In genomic region chr1:204361341-204361771, GRCh38 we compare ENCODE assay signal across 14 cellular contexts.
"Had no signal": no experiment of that assay in that cellular context is flagged by ENCODE, and none has a peak within 500 bp of the region (broad histone marks: within the 10 kb centered on the region; RNA-seq: fewer than 3 reads in every experiment).

No MANE protein-coding gene starts in this region.

- H3K36me3 ChIP-seq: adrenal gland, esophagus muscularis mucosa, ovary, tibial artery had no signal

- H3K27me3 ChIP-seq: adrenal gland, body of pancreas, ovary had no signal

- H3K9me3 Mint-ChIP-seq: memory B cell had no signal

- H3K36me3 Mint-ChIP-seq: memory B cell had no signal

- H3K27ac ChIP-seq: esophagus muscularis mucosa, ovary, tibial artery had no signal

- H3K4me3 Mint-ChIP-seq: memory B cell had no signal

- H3K9me3 ChIP-seq: adrenal gland, body of pancreas, esophagus muscularis mucosa, ovary, tibial artery had no signal

- ATAC-seq: body of pancreas, left lobe of liver had no signal

- H3K27ac Mint-ChIP-seq: memory B cell had no signal

- DNase-seq: activated CD4-positive, alpha-beta T cell treated with anti-CD3 and anti-CD28 coated beads for 48 hours; activated CD8-positive, alpha-beta memory T cell treated with anti-CD3 and anti-CD28 coated beads for 24 hours; activated naive CD4-positive, alpha-beta T cell treated with anti-CD3 and anti-CD28 coated beads, Interleukin-2, amount 50 U/mL, for 16 hours; adrenal gland; body of pancreas; dermis blood vessel endothelial cell; ovary; stimulated activated CD4-positive, alpha-beta T cell treated with anti-CD3 and anti-CD28 coated beads, Interleukin-15, amount 100 ng/mL, for 24 hours; stimulated activated CD4-positive, alpha-beta T cell treated with anti-CD3 and anti-CD28 coated beads, Interleukin-4, amount 100 ng/mL, for 4 hours; SW 1271; tibial artery had no signal

- H3K4me3 ChIP-seq: adrenal gland, body of pancreas, esophagus muscularis mucosa, ovary, tibial artery had no signal
